2 cellular contexts compared by ENCODE assay signal in genomic region chr7:111477462-111478225, GRCh38.
TF ChIP-seq lines count a peak whose summit lies in the region.

No MANE protein-coding gene starts in this region.

TF ChIP-seq in HEK293, 187 proteins besides CTCF, POLR2A, EP300 and RAD21 (continued from another document):
- TF ChIP-seq ZNF704 (tag by site-specific recombination; IDR thresholded peaks at IDR 0.05), result no peak
TF ChIP-seq in HEK293: peak in this region for 1.

TF ChIP-seq in K562, 482 proteins besides CTCF, POLR2A, EP300 and RAD21 (continued from another document and continues in another):
- TF ChIP-seq PATZ1 (CRISPR knock-in tag; IDR thresholded peaks at IDR 0.05; ENCODE audit: borderline replicate concordance), result no peak
- TF ChIP-seq TBP (optimal IDR thresholded peaks at IDR 0.05; ENCODE audit: low read depth, low read length), result no peak
- TF ChIP-seq MAFG (tag; conservative IDR thresholded peaks at IDR 0.05), result no peak
- TF ChIP-seq GTF2F1 (IDR thresholded peaks at IDR 0.05; ENCODE audit: low read depth, low read length), result no peak
- TF ChIP-seq SIN3A (IDR thresholded peaks at IDR 0.05; ENCODE audit: borderline replicate concordance in 2 of 2, control insufficient read depth in 1 of 2, low read depth in 2 of 2, low read length in 2 of 2), result no peak
- TF ChIP-seq CHD4 (IDR thresholded peaks at IDR 0.05; ENCODE audit: insufficient read depth, insufficient replicate concordance, low read depth, low read length, poor library complexity, severe bottlenecking), result no peak
- no peak for TF ChIP-seq ARID3B (CRISPR knock-in tag; IDR thresholded peaks at IDR 0.05; ENCODE audit: borderline replicate concordance)
- 0 out of 2 replicates have a peak, but pooled peaks have one; percentile 1 for TF ChIP-seq DDX20 (tag; IDR thresholded peaks at IDR 0.05; ENCODE audit: low read depth)
- TF ChIP-seq ATF3 (IDR thresholded peaks at IDR 0.05), result peak; percentile 8; the same call in 1 of the 2 replicates
- TF ChIP-seq ATF3 (CRISPR knock-in tag; conservative IDR thresholded peaks at IDR 0.05), result no peak; the same call in 1 of the 2 replicates
- peak; percentile 44 for TF ChIP-seq PML (IDR thresholded peaks at IDR 0.05; ENCODE audit: low read length)
- no peak for TF ChIP-seq ZNF785 (CRISPR knock-in tag; IDR thresholded peaks at IDR 0.05)
- TF ChIP-seq, protein P1, sequence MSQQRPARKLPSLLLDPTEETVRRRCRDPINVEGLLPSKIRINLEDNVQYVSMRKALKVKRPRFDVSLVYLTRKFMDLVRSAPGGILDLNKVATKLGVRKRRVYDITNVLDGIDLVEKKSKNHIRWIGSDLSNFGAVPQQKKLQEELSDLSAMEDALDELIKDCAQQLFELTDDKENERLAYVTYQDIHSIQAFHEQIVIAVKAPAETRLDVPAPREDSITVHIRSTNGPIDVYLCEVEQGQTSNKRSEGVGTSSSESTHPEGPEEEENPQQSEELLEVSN (IDR thresholded peaks at IDR 0.05; ENCODE audit: borderline replicate concordance in 1 of 2, extremely low read depth in 1 of 2, insufficient read depth in 1 of 2, insufficient read length in 1 of 2, low read depth in 1 of 2, low read length in 1 of 2, poor library complexity in 1 of 2, severe bottlenecking in 1 of 2), result peak in 1 of 2 experiments; percentile 23
- no peak for TF ChIP-seq FOXP1 (CRISPR knock-in tag; IDR thresholded peaks at IDR 0.05)
- TF ChIP-seq SRF (CRISPR knock-in tag; IDR thresholded peaks at IDR 0.05), result 0 out of 4 replicates have a peak, but pooled peaks have one; percentile 15 to 27
- TF ChIP-seq TAF15 (IDR thresholded peaks at IDR 0.05; ENCODE audit: low read depth, low read length), result no peak
- peak; percentile 85 for TF ChIP-seq CBFA2T2 (conservative IDR thresholded peaks at IDR 0.05)
- TF ChIP-seq NBN (IDR thresholded peaks at IDR 0.05; ENCODE audit: low read depth), result no peak; the same call in 1 of the 2 replicates
- TF ChIP-seq CEBPB (tag; IDR thresholded peaks at IDR 0.05), result no peak
- no peak for TF ChIP-seq SP1 (CRISPR knock-in tag; IDR thresholded peaks at IDR 0.05)
- no peak for TF ChIP-seq KAT7 (CRISPR knock-in tag; IDR thresholded peaks at IDR 0.05; ENCODE audit: borderline replicate concordance)
- TF ChIP-seq, protein P2, sequence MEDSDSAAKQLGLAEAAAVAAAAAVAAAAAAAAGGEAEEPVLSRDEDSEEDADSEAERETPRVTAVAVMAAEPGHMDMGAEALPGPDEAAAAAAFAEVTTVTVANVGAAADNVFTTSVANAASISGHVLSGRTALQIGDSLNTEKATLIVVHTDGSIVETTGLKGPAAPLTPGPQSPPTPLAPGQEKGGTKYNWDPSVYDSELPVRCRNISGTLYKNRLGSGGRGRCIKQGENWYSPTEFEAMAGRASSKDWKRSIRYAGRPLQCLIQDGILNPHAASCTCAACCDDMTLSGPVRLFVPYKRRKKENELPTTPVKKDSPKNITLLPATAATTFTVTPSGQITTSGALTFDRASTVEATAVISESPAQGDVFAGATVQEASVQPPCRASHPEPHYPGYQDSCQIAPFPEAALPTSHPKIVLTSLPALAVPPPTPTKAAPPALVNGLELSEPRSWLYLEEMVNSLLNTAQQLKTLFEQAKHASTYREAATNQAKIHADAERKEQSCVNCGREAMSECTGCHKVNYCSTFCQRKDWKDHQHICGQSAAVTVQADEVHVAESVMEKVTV (CRISPR knock-in tag; IDR thresholded peaks at IDR 0.05), result no peak
- peak; percentile 53; the same call in 1 of the 2 replicates for TF ChIP-seq POLR2AphosphoS5 (IDR thresholded peaks at IDR 0.05; ENCODE audit: control insufficient read depth, insufficient read depth, low read depth, low read length)
- TF ChIP-seq MLLT1 (IDR thresholded peaks at IDR 0.05), result no peak
- TF ChIP-seq TEAD2 (tag; IDR thresholded peaks at IDR 0.05), result peak; percentile 42; the same call in 1 of the 2 replicates
- no peak for TF ChIP-seq ZNF143 (CRISPR knock-in tag; IDR thresholded peaks at IDR 0.05)
- TF ChIP-seq, protein P3, sequence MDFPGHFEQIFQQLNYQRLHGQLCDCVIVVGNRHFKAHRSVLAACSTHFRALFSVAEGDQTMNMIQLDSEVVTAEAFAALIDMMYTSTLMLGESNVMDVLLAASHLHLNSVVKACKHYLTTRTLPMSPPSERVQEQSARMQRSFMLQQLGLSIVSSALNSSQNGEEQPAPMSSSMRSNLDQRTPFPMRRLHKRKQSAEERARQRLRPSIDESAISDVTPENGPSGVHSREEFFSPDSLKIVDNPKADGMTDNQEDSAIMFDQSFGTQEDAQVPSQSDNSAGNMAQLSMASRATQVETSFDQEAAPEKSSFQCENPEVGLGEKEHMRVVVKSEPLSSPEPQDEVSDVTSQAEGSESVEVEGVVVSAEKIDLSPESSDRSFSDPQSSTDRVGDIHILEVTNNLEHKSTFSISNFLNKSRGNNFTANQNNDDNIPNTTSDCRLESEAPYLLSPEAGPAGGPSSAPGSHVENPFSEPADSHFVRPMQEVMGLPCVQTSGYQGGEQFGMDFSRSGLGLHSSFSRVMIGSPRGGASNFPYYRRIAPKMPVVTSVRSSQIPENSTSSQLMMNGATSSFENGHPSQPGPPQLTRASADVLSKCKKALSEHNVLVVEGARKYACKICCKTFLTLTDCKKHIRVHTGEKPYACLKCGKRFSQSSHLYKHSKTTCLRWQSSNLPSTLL (IDR thresholded peaks at IDR 0.05), result no peak; the same call in 1 of the 2 replicates
- no peak for TF ChIP-seq PYGO2 (tag; IDR thresholded peaks at IDR 0.05)
- no peak for TF ChIP-seq YY1 (IDR thresholded peaks at IDR 0.05; ENCODE audit: borderline replicate concordance in 1 of 3, control insufficient read depth in 1 of 3, extremely low read depth in 1 of 3, insufficient read depth in 3 of 3, insufficient read length in 1 of 3, insufficient replicate concordance in 2 of 3, low read depth in 1 of 3, low read length in 2 of 3)
- no peak for TF ChIP-seq MYC (IDR thresholded peaks at IDR 0.05; ENCODE audit: low read depth, low read length)
- TF ChIP-seq MYC (CRISPR knock-in tag; IDR thresholded peaks at IDR 0.05; ENCODE audit: borderline replicate concordance, low read depth), result no peak
- TF ChIP-seq SMARCA4 (IDR thresholded peaks at IDR 0.05), result peak; percentile 91
- no peak for TF ChIP-seq ILF3 (IDR thresholded peaks at IDR 0.05; ENCODE audit: borderline replicate concordance)
- peak; percentile 73 to 83; a peak in 3 of 4 replicates for TF ChIP-seq TRIM24 (IDR thresholded peaks at IDR 0.05)
- peak; percentile 68; the same call in 1 of the 2 replicates for TF ChIP-seq SMAD4 (CRISPR knock-in tag; conservative IDR thresholded peaks at IDR 0.05)
- 0 out of 2 replicates have a peak, but pooled peaks have one; percentile 44 for TF ChIP-seq OTX1 (CRISPR knock-in tag; IDR thresholded peaks at IDR 0.05)
- TF ChIP-seq DMBX1 (CRISPR knock-in tag; IDR thresholded peaks at IDR 0.05; ENCODE audit: borderline replicate concordance), result peak; percentile 91
- peak; percentile 69 for TF ChIP-seq TEAD4 (IDR thresholded peaks at IDR 0.05; ENCODE audit: low read length)
- TF ChIP-seq TEAD4 (CRISPR knock-in tag; IDR thresholded peaks at IDR 0.05; ENCODE audit: borderline replicate concordance), result no peak
- TF ChIP-seq ZNF3 (CRISPR knock-in tag; IDR thresholded peaks at IDR 0.05), result no peak
- TF ChIP-seq MITF (IDR thresholded peaks at IDR 0.05), result no peak
- peak; percentile 56 for TF ChIP-seq GATA2 (CRISPR knock-in tag; IDR thresholded peaks at IDR 0.05)
- TF ChIP-seq CBFA2T3 (IDR thresholded peaks at IDR 0.05), result peak; percentile 94
- TF ChIP-seq FOS (IDR thresholded peaks at IDR 0.05; ENCODE audit: extremely low read depth, insufficient read length), result no peak
- TF ChIP-seq, protein P4, sequence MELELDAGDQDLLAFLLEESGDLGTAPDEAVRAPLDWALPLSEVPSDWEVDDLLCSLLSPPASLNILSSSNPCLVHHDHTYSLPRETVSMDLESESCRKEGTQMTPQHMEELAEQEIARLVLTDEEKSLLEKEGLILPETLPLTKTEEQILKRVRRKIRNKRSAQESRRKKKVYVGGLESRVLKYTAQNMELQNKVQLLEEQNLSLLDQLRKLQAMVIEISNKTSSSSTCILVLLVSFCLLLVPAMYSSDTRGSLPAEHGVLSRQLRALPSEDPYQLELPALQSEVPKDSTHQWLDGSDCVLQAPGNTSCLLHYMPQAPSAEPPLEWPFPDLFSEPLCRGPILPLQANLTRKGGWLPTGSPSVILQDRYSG (tag; conservative IDR thresholded peaks at IDR 0.05; ENCODE audit: low read depth), result no peak
- TF ChIP-seq NFIC (IDR thresholded peaks at IDR 0.05), result peak; percentile 63
- TF ChIP-seq JUND (IDR thresholded peaks at IDR 0.05; ENCODE audit: borderline replicate concordance, low read depth, low read length), result no peak
- TF ChIP-seq JUND (tag; IDR thresholded peaks at IDR 0.05; ENCODE audit: borderline replicate concordance, low read depth, low read length), result peak; percentile 21; the same call in 1 of the 3 replicates
